1 cellular context compared by ENCODE assay signal in the genomic region with DNA sequence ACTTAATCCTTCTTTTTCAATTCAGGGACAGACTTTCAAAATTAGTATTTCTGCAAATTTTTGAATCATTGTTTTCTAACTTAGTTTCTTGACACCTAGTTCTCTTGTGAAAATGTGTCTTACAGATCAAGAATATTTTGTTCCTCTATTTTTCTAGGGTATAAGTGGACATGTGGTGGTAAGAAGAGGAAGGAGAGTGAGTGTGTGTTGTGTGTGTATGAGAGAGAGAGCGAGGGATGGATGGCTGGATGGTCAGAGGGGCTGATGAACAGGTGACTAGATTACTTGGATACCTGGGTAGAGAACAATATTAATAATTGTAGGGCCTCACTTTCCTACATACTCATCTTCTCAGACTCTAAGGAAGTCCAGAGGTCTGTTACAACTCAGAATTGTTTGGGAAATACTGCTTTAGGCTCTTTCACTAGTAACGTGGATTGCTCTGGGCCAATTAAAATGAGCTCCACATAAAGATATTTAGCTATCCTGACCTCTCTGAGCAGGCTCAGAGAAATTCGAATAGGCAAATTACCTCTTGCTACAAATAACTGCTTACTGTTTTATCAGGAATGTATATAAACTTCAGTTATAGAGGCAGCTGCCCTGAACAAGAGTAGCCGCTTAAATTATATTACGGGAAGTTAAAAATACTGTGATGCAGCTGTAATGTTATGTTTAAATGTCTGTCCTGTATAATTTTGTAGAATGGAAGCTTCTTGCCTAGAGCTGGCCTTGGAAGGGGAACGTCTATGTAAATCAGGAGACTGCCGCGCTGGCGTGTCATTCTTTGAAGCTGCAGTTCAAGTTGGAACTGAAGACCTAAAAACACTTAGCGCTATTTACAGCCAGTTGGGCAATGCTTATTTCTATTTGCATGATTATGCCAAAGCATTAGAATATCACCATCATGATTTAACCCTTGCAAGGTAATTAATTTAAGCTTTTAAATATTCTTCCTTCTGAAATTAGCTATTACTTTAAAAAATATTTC.
TF ChIP-seq lines count a peak whose summit lies in the region.

No MANE protein-coding gene starts in this region.

TF ChIP-seq in K562, 482 proteins besides CTCF, POLR2A, EP300 and RAD21:
- no peak for TF ChIP-seq ZNF77 (CRISPR knock-in tag; IDR thresholded peaks at IDR 0.05)
- TF ChIP-seq, protein P1, sequence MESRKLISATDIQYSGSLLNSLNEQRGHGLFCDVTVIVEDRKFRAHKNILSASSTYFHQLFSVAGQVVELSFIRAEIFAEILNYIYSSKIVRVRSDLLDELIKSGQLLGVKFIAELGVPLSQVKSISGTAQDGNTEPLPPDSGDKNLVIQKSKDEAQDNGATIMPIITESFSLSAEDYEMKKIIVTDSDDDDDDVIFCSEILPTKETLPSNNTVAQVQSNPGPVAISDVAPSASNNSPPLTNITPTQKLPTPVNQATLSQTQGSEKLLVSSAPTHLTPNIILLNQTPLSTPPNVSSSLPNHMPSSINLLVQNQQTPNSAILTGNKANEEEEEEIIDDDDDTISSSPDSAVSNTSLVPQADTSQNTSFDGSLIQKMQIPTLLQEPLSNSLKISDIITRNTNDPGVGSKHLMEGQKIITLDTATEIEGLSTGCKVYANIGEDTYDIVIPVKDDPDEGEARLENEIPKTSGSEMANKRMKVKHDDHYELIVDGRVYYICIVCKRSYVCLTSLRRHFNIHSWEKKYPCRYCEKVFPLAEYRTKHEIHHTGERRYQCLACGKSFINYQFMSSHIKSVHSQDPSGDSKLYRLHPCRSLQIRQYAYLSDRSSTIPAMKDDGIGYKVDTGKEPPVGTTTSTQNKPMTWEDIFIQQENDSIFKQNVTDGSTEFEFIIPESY (CRISPR knock-in tag; IDR thresholded peaks at IDR 0.05): peak; percentile 24; the same call in 1 of the 2 replicates
TF ChIP-seq in K562: peak in this region for 1.
